15 cellular contexts compared by ENCODE assay signal in genomic region chr1:30538906-30539855, GRCh38.
DNase-seq lines count a peak whose midpoint lies in the region; ATAC-seq and TF ChIP-seq lines count a peak whose summit lies in the region.
"Had no signal": no experiment of that assay in that cellular context is flagged by ENCODE, and none has a peak within 500 bp of the region (broad histone marks: within the 10 kb centered on the region; RNA-seq: fewer than 3 reads in every experiment).

No MANE protein-coding gene starts in this region.

- no peak overlapping the region for H3K27ac Mint-ChIP-seq in glutamatergic neuron (ENCODE audit: unreplicated experiment)

- no peaks in the 10 kb centered on the region for H3K36me3 ChIP-seq in neuronal stem cell (replicated peaks in 1 of 2; ENCODE audit: control insufficient read depth in 2 of 2, insufficient read depth in 2 of 2, low read length in 2 of 2)
- H3K36me3 ChIP-seq: BLaER1 had no signal

- H3K27ac ChIP-seq in neuronal stem cell (replicated peaks; ENCODE audit: low read length) = no peak overlapping the region
- H3K27ac ChIP-seq: 22Rv1, BLaER1 had no signal

- no peak overlapping the region for H2BK15ac ChIP-seq in neuronal stem cell (ENCODE audit: low read length)

- H2BK5ac ChIP-seq in neuronal stem cell (ENCODE audit: low read length) = no peak overlapping the region

- peaks cover 7% of the 10 kb centered on the region for H3K36me3 Mint-ChIP-seq in glutamatergic neuron (ENCODE audit: unreplicated experiment)

- peak; percentile 20 for DNase-seq in NCI-H1694 (lab: John Stamatoyannopoulos, UW)
- DNase-seq in NCI-H1694 treated with DMSO at 0.1 percent for 48 hours (lab: John Stamatoyannopoulos, UW) = no peak
- DNase-seq in AG20443 (ENCODE audit: low spot score) = peak; percentile 6
- peak; percentile 44 for DNase-seq in glutamatergic neuron
- no peak for DNase-seq in neuronal stem cell (ENCODE audit: low spot score)
- no peak for DNase-seq in NK-92 (lab: John Stamatoyannopoulos, UW; ENCODE audit: unreplicated experiment)
- DNase-seq: AML-193, Calu3, DMS 273 treated with DMSO at 0.1 percent for 48 hours, GOT3, H9 had no signal

- H3K4me1 ChIP-seq in neuronal stem cell (ENCODE audit: control insufficient read depth in 2 of 2, insufficient read depth in 1 of 2, low read depth in 1 of 2, low read length in 2 of 2) = no peaks in the 10 kb centered on the region

- WGBS in neuronal stem cell (ENCODE audit: extremely low coverage in 2 of 2, insufficient read length in 2 of 2, insufficient replicate concordance in 1 of 2), 2 donors = no CpG with 5 or more reads among the region's 13 CpGs

- H3K4me2 ChIP-seq in neuronal stem cell (ENCODE audit: insufficient read depth, low read length, poor library complexity, severe bottlenecking) = no peak overlapping the region
- H3K4me2 ChIP-seq: BLaER1 had no signal

- H3K9me3 Mint-ChIP-seq in glutamatergic neuron (ENCODE audit: unreplicated experiment) = peaks cover 2% of the 10 kb centered on the region

- ATAC-seq in GM18498 (IDR thresholded peaks at IDR 0.05; ENCODE audit: unreplicated experiment) (no peak), GM19467 (IDR thresholded peaks at IDR 0.05; ENCODE audit: unreplicated experiment) (no peak)

- H2BK12ac ChIP-seq in neuronal stem cell (ENCODE audit: low read length) = no peak overlapping the region

- no peaks in the 10 kb centered on the region for H3K27me3 ChIP-seq in neuronal stem cell (ENCODE audit: control insufficient read depth in 3 of 3, insufficient read depth in 3 of 3, low read depth in 1 of 3, low read length in 3 of 3)
- H3K27me3 ChIP-seq: BLaER1 had no signal

- no peak overlapping the region for H3K4me3 ChIP-seq in neuronal stem cell (ENCODE audit: low read length in 2 of 2)
- H3K4me3 ChIP-seq: BLaER1 had no signal

- H3K4me3 Mint-ChIP-seq in glutamatergic neuron (ENCODE audit: unreplicated experiment) = peak overlapping the region; percentile 15
- H3K4me3 Mint-ChIP-seq: H9 had no signal

- H2AK5ac ChIP-seq in neuronal stem cell (ENCODE audit: low read depth, low read length) = peak overlapping the region; percentile 39

- H3K9ac ChIP-seq in neuronal stem cell (ENCODE audit: low read depth, low read length, poor library complexity) = no peak overlapping the region
- H3K9ac ChIP-seq: BLaER1 had no signal

- H3K79me1 ChIP-seq in neuronal stem cell (ENCODE audit: low read depth, low read length) = no peaks in the 10 kb centered on the region

- no peak overlapping the region for H4K8ac ChIP-seq in neuronal stem cell (ENCODE audit: low read depth, low read length)

- H2BK120ac ChIP-seq in neuronal stem cell (ENCODE audit: low read depth, low read length) = no peak overlapping the region

- no peak for TF ChIP-seq CTCF in glutamatergic neuron (IDR thresholded peaks at IDR 0.05; ENCODE audit: partially characterized antibody, unreplicated experiment)

- no peaks in the 10 kb centered on the region for H3K9me3 ChIP-seq in neuronal stem cell (replicated peaks in 1 of 2; ENCODE audit: control insufficient read depth in 2 of 2, insufficient read depth in 1 of 2, low read depth in 1 of 2, low read length in 2 of 2)

- H3K27me3 Mint-ChIP-seq in glutamatergic neuron (ENCODE audit: unreplicated experiment) = peaks cover 3% of the 10 kb centered on the region

- no peak overlapping the region for H3K18ac ChIP-seq in neuronal stem cell (ENCODE audit: low read length)

- H4K91ac ChIP-seq in neuronal stem cell (ENCODE audit: low read depth, low read length, poor library complexity) = no peak overlapping the region

- peak overlapping the region; percentile 8 for H3K23ac ChIP-seq in neuronal stem cell (ENCODE audit: low read depth, low read length, poor library complexity)

- no peak overlapping the region for H3K4ac ChIP-seq in neuronal stem cell (ENCODE audit: low read length)

- peaks cover 10% of the 10 kb centered on the region for H3K4me1 Mint-ChIP-seq in glutamatergic neuron (ENCODE audit: low read depth, unreplicated experiment)

- no peak overlapping the region for H2AFZ ChIP-seq in neuronal stem cell (ENCODE audit: low read length)

- H3K14ac ChIP-seq in neuronal stem cell (ENCODE audit: low read length) = no peak overlapping the region

Comparison
In these comparisons a context has a peak if more than half of its experiments do, and no peak if none do; other contexts are left out.
1. DNase-seq: peak in NCI-H1694 (single experiment), AG20443 (single experiment) and glutamatergic neuron (single experiment); none in NCI-H1694 treated with DMSO at 0.1 percent for 48 hours (single experiment), neuronal stem cell (single experiment) and NK-92 (single experiment).